Comparison of ENCODE assay signal across 8 cellular contexts in the genomic region with DNA sequence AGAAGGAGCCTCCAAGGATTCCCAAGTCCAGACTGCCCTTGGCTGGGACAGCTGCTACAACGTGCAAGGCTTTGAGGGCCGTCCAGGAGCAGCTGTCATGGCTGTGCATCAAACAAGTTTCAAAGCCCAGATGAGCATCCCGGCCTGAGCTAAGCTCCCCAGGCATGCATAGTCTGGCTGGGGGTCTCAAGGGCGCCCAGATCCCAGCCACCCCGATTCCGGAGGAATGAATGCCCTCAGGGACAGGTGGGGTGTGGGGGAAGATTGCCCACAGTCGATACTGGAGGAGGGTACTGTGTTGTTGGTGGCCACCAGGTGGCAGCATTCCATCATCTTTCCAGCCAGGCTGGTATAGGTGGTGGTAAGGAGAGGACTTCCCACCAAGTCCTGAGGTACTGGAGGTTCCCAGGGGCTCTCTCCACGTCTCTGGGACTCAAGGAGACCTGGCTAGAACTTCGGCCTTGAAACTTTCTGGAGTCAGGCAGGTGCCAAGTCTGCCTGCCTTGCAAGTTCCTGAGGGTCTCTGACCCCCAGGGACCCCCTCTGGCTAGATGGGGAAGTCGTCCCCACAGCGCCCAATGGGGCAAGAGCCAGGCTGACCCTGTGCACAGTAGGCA. TPM values are rescaled to one million over a fixed set of nuclear protein-coding genes. Genes with fewer than 3 reads are reported as not detected.
A peak's percentile ranks its signal among the peaks of the same experiment; 100 is the strongest.
DNase-seq lines count a peak whose midpoint lies in the region; ATAC-seq and TF ChIP-seq lines count a peak whose summit lies in the region.

No MANE protein-coding gene starts in this region.

- no peak overlapping the region for H3K27ac ChIP-seq in right lobe of liver

- H3K27me3 ChIP-seq in H7 (ENCODE audit: control insufficient read depth, insufficient read depth, low read length), result no peaks in the 10 kb centered on the region
- H3K27me3 ChIP-seq in right lobe of liver, result no peaks in the 10 kb centered on the region

- H3K4me1 ChIP-seq in right lobe of liver, result no peaks in the 10 kb centered on the region

- intact Hi-C loops in right lobe of liver (cut with DNase I), result loop anchor here (2.0 to 10.0 kb wide), 2 partner anchors 67 to 143 kb away; a partner anchor contains a TSS

- DNase-seq in DMS114 treated with DMSO at 0.1 percent for 48 hours (lab: John Stamatoyannopoulos, UW; ENCODE audit: unreplicated experiment), result peak; percentile 60
- DNase-seq in H7, result peak; percentile 94
- peak; percentile 33 for DNase-seq in NCI-H2227 treated with DMSO at 0.1 percent for 48 hours (lab: John Stamatoyannopoulos, UW)
- peak; percentile 47 to 66 for DNase-seq in activated CD4-positive, alpha-beta T cell treated with anti-CD3 and anti-CD28 coated beads for 24 hours (ENCODE audit: low read depth in 2 of 2)
- DNase-seq in choroid plexus epithelial cell (ENCODE audit: low read depth), result peak; percentile 87
- peak; percentile 73 to 80 (median 74) for DNase-seq in right lobe of liver
- DNase-seq in stimulated activated CD4-positive, alpha-beta T cell treated with anti-CD3 and anti-CD28 coated beads, TNF-alpha, amount 100 ng/mL, for 4 hours (ENCODE audit: low read depth in 3 of 3), result peak; percentile 40 to 50 (median 49)

- peak; percentile 84 for TF ChIP-seq CTCF in choroid plexus epithelial cell (conservative IDR thresholded peaks at IDR 0.05; ENCODE audit: low read depth, low read length)
- TF ChIP-seq CTCF in right lobe of liver (IDR thresholded peaks at IDR 0.05), result peak; percentile 79 to 88 (median 84)

- H3K36me3 ChIP-seq in H7 (replicated peaks; ENCODE audit: control insufficient read depth, insufficient read depth, low read length), result peaks cover 18% of the 10 kb centered on the region
- H3K36me3 ChIP-seq in right lobe of liver, result peaks cover 3 to 38% (median 20%) of the 10 kb centered on the region in 4 donors

- H3K9me3 ChIP-seq in right lobe of liver, result no peaks in the 10 kb centered on the region

- H3K4me3 ChIP-seq in H7 (ENCODE audit: insufficient read depth, low read depth, low read length) (no peak overlapping the region), choroid plexus epithelial cell (ENCODE audit: low read depth, low read length) (no peak overlapping the region), right lobe of liver (no peak overlapping the region)

- 5% methylated on average over 7 of the region's 11 CpGs for WGBS in right lobe of liver (ENCODE audit: insufficient coverage, low coverage, low lambda C conversion rate, missing lambda C conversion rate)

- peak; percentile 82 to 86 (median 84) for ATAC-seq in right lobe of liver
- ATAC-seq in HG02840 (IDR thresholded peaks at IDR 0.05; ENCODE audit: low FRiP score, unreplicated experiment), result no peak

- no peak for TF ChIP-seq POLR2A in right lobe of liver (IDR thresholded peaks at IDR 0.05)

RNA-seq across cellular contexts. Expression of a gene that starts 32.8 kb away (rescaled TPM):
- 69.1 and 104 TPM in 2 replicates for total RNA-seq in H7 (2014; rRNA removed; shearing (Covaris generic))
- total RNA-seq in right lobe of liver, result 10 to 100 TPM; 42.1 to 62.4 (median 46.4) TPM

RNA-seq across cellular contexts. Expression of a gene that starts 33.6 kb away (rescaled TPM):
- total RNA-seq in H7 (2014; rRNA removed; shearing (Covaris generic)), result 40.5 and 44.5 TPM in 2 replicates
- total RNA-seq in right lobe of liver, result 1 to 10 TPM; 1.2 to 5.9 (median 4.2) TPM

Comparison
In these comparisons a context has a peak if more than half of its experiments do, and no peak if none do; other contexts are left out.
1. DNase-seq: peak in every context shown above with its lines; median percentile 94 in H7; 87 in choroid plexus epithelial cell; 74 in right lobe of liver; 60 in DMS114 treated with DMSO at 0.1 percent for 48 hours; 56 in activated CD4-positive, alpha-beta T cell treated with anti-CD3 and anti-CD28 coated beads for 24 hours; 49 in stimulated activated CD4-positive, alpha-beta T cell treated with anti-CD3 and anti-CD28 coated beads, TNF-alpha, amount 100 ng/mL, for 4 hours; 33 in NCI-H2227 treated with DMSO at 0.1 percent for 48 hours.